ENCODE assay signal across 1 cellular context in genomic region chr1:204206121-204206520, GRCh38.
TF ChIP-seq lines count a peak whose summit lies in the region.

No MANE protein-coding gene starts in this region.

TF ChIP-seq in H1, 55 proteins besides CTCF, POLR2A, EP300 and RAD21:
- TF ChIP-seq RNF2 (IDR thresholded peaks at IDR 0.05; ENCODE audit: borderline replicate concordance, low read depth, low read length, missing control alignments, poor library complexity, severe bottlenecking) (no peak), MAFK (IDR thresholded peaks at IDR 0.05; ENCODE audit: low read depth, low read length) (no peak), GTF2F1 (IDR thresholded peaks at IDR 0.05; ENCODE audit: borderline replicate concordance, low read depth, low read length) (no peak), YY1 (IDR thresholded peaks at IDR 0.05; ENCODE audit: low read depth, low read length) (no peak), CREB1 (IDR thresholded peaks at IDR 0.05) (no peak), JUND (IDR thresholded peaks at IDR 0.05; ENCODE audit: low read length) (no peak), TAF7 (optimal IDR thresholded peaks at IDR 0.05; ENCODE audit: borderline replicate concordance, low read depth, low read length) (no peak), HDAC6 (IDR thresholded peaks at IDR 0.05; ENCODE audit: low read depth, low read length) (no peak), SP2 (IDR thresholded peaks at IDR 0.05; ENCODE audit: low read length) (no peak), KDM1A (IDR thresholded peaks at IDR 0.05; ENCODE audit: borderline replicate concordance, low read length) (no peak)
TF ChIP-seq in H1: peak in this region for 0.
